In the genomic region with DNA sequence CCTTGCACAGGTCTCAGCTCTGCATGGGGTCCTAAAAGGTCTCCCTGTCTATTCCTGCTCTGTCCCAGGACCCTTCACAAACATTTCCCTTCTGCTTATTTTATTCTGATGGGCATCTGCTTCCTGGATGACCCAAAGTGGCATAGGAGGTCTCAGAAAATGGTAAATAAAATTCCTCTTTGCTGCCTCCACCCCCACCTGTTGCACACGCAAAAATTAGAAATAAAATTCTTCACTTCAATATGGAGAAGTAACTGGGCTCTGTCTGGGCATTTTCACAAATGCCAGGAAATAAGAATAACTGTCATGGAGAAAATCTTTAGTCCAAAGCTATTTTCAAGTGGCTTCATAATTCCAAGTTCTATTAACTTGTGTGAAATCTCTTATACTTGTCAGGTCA, we compare ENCODE assay signal across 26 cellular contexts.
"Had no signal": no experiment of that assay in that cellular context is flagged by ENCODE, and none has a peak within 500 bp of the region (broad histone marks: within the 10 kb centered on the region; RNA-seq: fewer than 3 reads in every experiment).

No MANE protein-coding gene starts in this region.

- H3K4me1 ChIP-seq: colonic mucosa, esophagus muscularis mucosa, esophagus squamous epithelium, foreskin keratinocyte, gastrocnemius medialis, gastroesophageal sphincter, heart left ventricle, heart right ventricle had no signal

- H3K9me3 ChIP-seq: colonic mucosa, esophagus muscularis mucosa, esophagus squamous epithelium, gastrocnemius medialis, gastroesophageal sphincter, heart left ventricle, heart right ventricle had no signal

- H3K9me3 Mint-ChIP-seq: dendritic cell treated with granulocyte-macrophage colony-stimulating factor and Interleukin-4, amounts not matched to agents 40 ng/mL and 50 ng/mL, for 4 days; effector memory CD8-positive, alpha-beta T cell; endodermal cell had no signal

- H3K27ac Mint-ChIP-seq: dendritic cell treated with granulocyte-macrophage colony-stimulating factor and Interleukin-4, amounts not matched to agents 40 ng/mL and 50 ng/mL, for 4 days; effector memory CD8-positive, alpha-beta T cell; endodermal cell had no signal

- H3K4me3 ChIP-seq: colonic mucosa, coronary artery, dorsolateral prefrontal cortex, esophagus muscularis mucosa, esophagus squamous epithelium, gastrocnemius medialis, gastroesophageal sphincter, heart left ventricle, heart right ventricle, hepatocyte had no signal

- DNase-seq: colonic mucosa; cortex of kidney; dermis blood vessel endothelial cell; dorsolateral prefrontal cortex; effector CD4-positive, alpha-beta T cell; effector CD8-positive, alpha-beta T cell; effector memory CD4-positive, alpha-beta T cell; effector memory CD8-positive, alpha-beta T cell; endodermal cell; erythroblast; esophagus squamous epithelium; foreskin fibroblast; foreskin keratinocyte; foreskin melanocyte; gastrocnemius medialis; glutamatergic neuron; head of caudate nucleus; heart left ventricle; heart right ventricle had no signal

- H3K4me1 Mint-ChIP-seq: endodermal cell had no signal

- ATAC-seq: effector memory CD8-positive, alpha-beta T cell; esophagus mucosa; foreskin keratinocyte; gastrocnemius medialis; gastroesophageal sphincter; heart left ventricle; heart right ventricle had no signal

- H3K27ac ChIP-seq: colonic mucosa, coronary artery, dorsolateral prefrontal cortex, epithelial cell of prostate, esophagus muscularis mucosa, esophagus squamous epithelium, foreskin keratinocyte, gastrocnemius medialis, gastroesophageal sphincter, heart left ventricle, heart right ventricle, hepatocyte had no signal

- H3K36me3 ChIP-seq: colonic mucosa, esophagus muscularis mucosa, esophagus squamous epithelium, gastrocnemius medialis, gastroesophageal sphincter, heart left ventricle, heart right ventricle had no signal

- H3K4me3 Mint-ChIP-seq: dendritic cell treated with granulocyte-macrophage colony-stimulating factor and Interleukin-4, amounts not matched to agents 40 ng/mL and 50 ng/mL, for 4 days; effector memory CD8-positive, alpha-beta T cell; endodermal cell had no signal
